In the genomic region with DNA sequence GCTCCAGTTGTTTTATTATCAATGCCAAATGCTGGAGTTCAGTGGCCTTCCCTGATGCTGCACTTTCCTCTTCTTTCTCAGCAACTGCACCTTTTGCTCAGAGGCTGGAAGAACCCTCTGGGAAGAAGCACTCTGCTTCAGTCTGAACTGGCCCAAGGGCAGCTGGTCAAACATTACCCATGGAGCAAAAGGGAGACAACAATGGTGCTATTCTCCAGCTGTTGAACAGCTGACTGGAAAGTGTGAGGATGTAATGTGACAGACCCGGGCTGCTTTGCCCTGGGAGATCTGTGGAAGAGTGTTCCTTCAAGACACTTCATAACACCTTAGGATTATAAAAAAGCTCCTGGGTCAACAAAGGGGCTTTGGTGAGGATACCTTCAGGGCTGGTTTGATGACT, we compare ENCODE assay signal across 20 cellular contexts.
DNase-seq lines count a peak whose midpoint lies in the region; ATAC-seq, FAIRE-seq and TF ChIP-seq lines count a peak whose summit lies in the region.
"Had no signal": no experiment of that assay in that cellular context is flagged by ENCODE, and none has a peak within 500 bp of the region (broad histone marks: within the 10 kb centered on the region; RNA-seq: fewer than 3 reads in every experiment).

No MANE protein-coding gene starts in this region.

- ATAC-seq in gastroesophageal sphincter (no peak), HG03095 (IDR thresholded peaks at IDR 0.05; ENCODE audit: unreplicated experiment) (no peak)
- ATAC-seq: T-helper 17 cell had no signal

- peak; percentile 64 for FAIRE-seq in GM18507 (lab: Jason Lieb, UNC)
- FAIRE-seq: colon had no signal

- H3K27me3 ChIP-seq in gastroesophageal sphincter = no peaks in the 10 kb centered on the region
- H3K27me3 ChIP-seq: stomach, upper lobe of left lung had no signal

- H3K36me3 ChIP-seq in gastroesophageal sphincter = no peaks in the 10 kb centered on the region
- H3K36me3 ChIP-seq: left ventricle myocardium inferior, prostate gland, stomach, upper lobe of left lung had no signal

- 33% methylated on average over 1 of the region's 1 CpG; no CpG with 5 or more reads in 1 of the 2 donors for WGBS in gastroesophageal sphincter (ENCODE audit: low coverage in 1 of 2), 2 donors

- no peak for DNase-seq in GM18507 (ENCODE audit: extremely low spot score, insufficient read length, low read depth)
- peak; percentile 79 for DNase-seq in NCI-H2196 (lab: John Stamatoyannopoulos, UW; ENCODE audit: unreplicated experiment)
- peak in 8 of 61 donors; percentile 8 to 45 (median 14) for DNase-seq in caudate nucleus (lab: John Stamatoyannopoulos, UW)
- DNase-seq in pons (ENCODE audit: low spot score) = peak; percentile 88
- DNase-seq in activated T-cell treated with anti-CD3 and anti-CD28 coated beads, Interleukin-2, amount 50 U/mL, for 48 hours = no peak
- DNase-seq: activated CD4-positive, alpha-beta T cell treated with anti-CD3 and anti-CD28 coated beads, Interleukin-2, amount 10 ng/mL, durations not matched to agents 7 days and 5 days; activated CD8-positive, alpha-beta memory T cell treated with anti-CD3 and anti-CD28 coated beads, Interleukin-2, amount 50 U/mL, for 4 hours; EL; left ventricle myocardium inferior; NCI-H187 treated with DMSO at 0.1 percent for 48 hours; NCI-H82; stimulated activated CD4-positive, alpha-beta T cell treated with anti-CD3 and anti-CD28 coated beads, Interleukin-4, amount 100 ng/mL, for 4 hours; stomach; T-helper 17 cell; upper lobe of left lung had no signal

- H3K4me3 ChIP-seq in gastroesophageal sphincter = no peak overlapping the region
- H3K4me3 ChIP-seq: left ventricle myocardium inferior, prostate gland, smooth muscle cell, stomach, upper lobe of left lung had no signal

- TF ChIP-seq EP300 in gastroesophageal sphincter (IDR thresholded peaks at IDR 0.05) = no peak

- no peaks in the 10 kb centered on the region for H3K9me3 ChIP-seq in gastroesophageal sphincter
- H3K9me3 ChIP-seq: left ventricle myocardium inferior, prostate gland, stomach, upper lobe of left lung had no signal

- peak overlapping the region; percentile 49 for H3K27ac ChIP-seq in caudate nucleus (ENCODE audit: low read depth, low read length)
- no peak overlapping the region for H3K27ac ChIP-seq in gastroesophageal sphincter
- H3K27ac ChIP-seq: left ventricle myocardium inferior, prostate gland, stomach, upper lobe of left lung had no signal

- H3K4me1 ChIP-seq in gastroesophageal sphincter = no peaks in the 10 kb centered on the region
- H3K4me1 ChIP-seq: left ventricle myocardium inferior, prostate gland, stomach, upper lobe of left lung had no signal

- TF ChIP-seq CTCF in gastroesophageal sphincter (IDR thresholded peaks at IDR 0.05) = no peak

- TF ChIP-seq POLR2A in gastroesophageal sphincter (IDR thresholded peaks at IDR 0.05) = no peak

Comparison
In these comparisons a context has a peak if more than half of its experiments do, and no peak if none do; other contexts are left out.
1. DNase-seq: peak in NCI-H2196 (single experiment) and pons (single experiment); none in GM18507 (single experiment) and activated T-cell treated with anti-CD3 and anti-CD28 coated beads, Interleukin-2, amount 50 U/mL, for 48 hours (0 of 2).